Comparison of ENCODE assay signal across 8 cellular contexts in genomic region chr4:113673450-113673849, GRCh38.
A peak's percentile ranks its signal among the peaks of the same experiment; 100 is the strongest.
DNase-seq lines count a peak whose midpoint lies in the region; ATAC-seq and TF ChIP-seq lines count a peak whose summit lies in the region.

No MANE protein-coding gene starts in this region.

- no peaks in the 10 kb centered on the region for H3K27me3 ChIP-seq in left lung

- H3K9me3 ChIP-seq in left lung: no peaks in the 10 kb centered on the region

- TF ChIP-seq CTCF in activated CD8-positive, alpha-beta T cell treated with anti-CD3 and anti-CD28 coated beads for 36 hours (IDR thresholded peaks at IDR 0.05): no peak
- TF ChIP-seq CTCF in left lung (IDR thresholded peaks at IDR 0.05): no peak

- H3K4me3 ChIP-seq in left lung: no peak overlapping the region

- POLR2A ChIA-PET in activated CD8-positive, alpha-beta T cell treated with anti-CD3 and anti-CD28 coated beads for 36 hours (lab: Charles Lee): interaction anchor here (1.1 to 1.3 kb wide), 2 partner anchors 87 to 95 kb away, joined by 3 read pairs; no protein-coding TSS in a partner anchor

- peaks cover 6 to 28% of the 10 kb centered on the region in 2 donors for H3K4me1 ChIP-seq in left lung

- no peaks in the 10 kb centered on the region for H3K36me3 ChIP-seq in left lung

- no peaks in the 10 kb centered on the region for H3K27me3 Mint-ChIP-seq in activated CD8-positive, alpha-beta T cell treated with anti-CD3 and anti-CD28 coated beads for 36 hours

- H3K36me3 Mint-ChIP-seq in activated CD8-positive, alpha-beta T cell treated with anti-CD3 and anti-CD28 coated beads for 36 hours (ENCODE audit: low read depth): peaks cover 45% of the 10 kb centered on the region

- H3K9me3 Mint-ChIP-seq in activated CD8-positive, alpha-beta T cell treated with anti-CD3 and anti-CD28 coated beads for 36 hours: no peaks in the 10 kb centered on the region

- CTCF ChIA-PET in activated CD8-positive, alpha-beta T cell treated with anti-CD3 and anti-CD28 coated beads for 36 hours (lab: Charles Lee): interaction anchor here (0.6 to 2.1 kb wide), 7 partner anchors 11 to 126 kb away, joined by 3 to 8 read pairs (median 3); no protein-coding TSS in a partner anchor

- no peak overlapping the region for H3K4me3 Mint-ChIP-seq in activated CD8-positive, alpha-beta T cell treated with anti-CD3 and anti-CD28 coated beads for 36 hours

- ATAC-seq in GM19455 (IDR thresholded peaks at IDR 0.05; ENCODE audit: unreplicated experiment): peak; percentile 84
- peak; percentile 95 for ATAC-seq in HG03432 (IDR thresholded peaks at IDR 0.05; ENCODE audit: unreplicated experiment)
- ATAC-seq in activated CD8-positive, alpha-beta T cell treated with anti-CD3 and anti-CD28 coated beads for 36 hours: peak; percentile 99
- peak; percentile 28 for ATAC-seq in left lung

- DNase-seq in EL (peak; percentile 73), left lung (no peak), GF-D8 (lab: John Stamatoyannopoulos, UW) (no peak), germinal center (ENCODE audit: low spot score) (no peak), erythroblast (lab: John Stamatoyannopoulos, UW) (no peak)
- peak; percentile 77 for DNase-seq in activated CD8-positive, alpha-beta T cell treated with anti-CD3 and anti-CD28 coated beads for 36 hours

- intact Hi-C loops in activated CD8-positive, alpha-beta T cell treated with anti-CD3 and anti-CD28 coated beads for 36 hours (cut with micrococcal nuclease): loop anchor here (5.0 kb wide), 1 partner anchor 41 kb away; no protein-coding TSS in a partner anchor
- intact Hi-C loops in left lung (cut with DNase I): no loop called here

- no peak for TF ChIP-seq POLR2A in erythroblast (IDR thresholded peaks at IDR 0.05; ENCODE audit: low read length)

- H3K4me1 Mint-ChIP-seq in activated CD8-positive, alpha-beta T cell treated with anti-CD3 and anti-CD28 coated beads for 36 hours (ENCODE audit: low read depth): peaks cover 57% of the 10 kb centered on the region

- peak overlapping the region; percentile 58 for H3K27ac Mint-ChIP-seq in activated CD8-positive, alpha-beta T cell treated with anti-CD3 and anti-CD28 coated beads for 36 hours

- no peak overlapping the region for H3K27ac ChIP-seq in left lung

Comparison
In these comparisons a context has a peak if more than half of its experiments do, and no peak if none do; other contexts are left out.
1. DNase-seq: peak in EL (single experiment) and activated CD8-positive, alpha-beta T cell treated with anti-CD3 and anti-CD28 coated beads for 36 hours (single experiment); none in left lung (0 of 2), GF-D8 (single experiment), germinal center (single experiment) and erythroblast (0 of 2).
2. ATAC-seq: peak in every context shown above with its lines; median percentile 99 in activated CD8-positive, alpha-beta T cell treated with anti-CD3 and anti-CD28 coated beads for 36 hours; 95 in HG03432; 84 in GM19455; 28 in left lung.